In genomic region chr22:38656256-38657148, GRCh38 we compare ENCODE assay signal across 1 cellular context.
TF ChIP-seq lines count a peak whose summit lies in the region.

CBY1 (plus strand) TSS chr22:38656638; CDS start chr22:38668055, 11,417 bp downstream.
FAM227A (minus strand) TSS chr22:38656392; CDS start chr22:38650168, 6,224 bp downstream.

TF ChIP-seq in K562, 482 proteins besides CTCF, POLR2A, EP300 and RAD21 (continued from another document and continues in another):
- TF ChIP-seq RERE (CRISPR knock-in tag; IDR thresholded peaks at IDR 0.05; ENCODE audit: borderline replicate concordance) (no peak), ZNF184 (CRISPR knock-in tag; IDR thresholded peaks at IDR 0.05) (no peak), LCOR (CRISPR knock-in tag; IDR thresholded peaks at IDR 0.05) (no peak), ZNF75A (CRISPR knock-in tag; IDR thresholded peaks at IDR 0.05) (no peak), CHCHD3 (CRISPR knock-in tag; IDR thresholded peaks at IDR 0.05) (no peak), RFX1 (IDR thresholded peaks at IDR 0.05) (peak; percentile 97), KDM4B (IDR thresholded peaks at IDR 0.05; ENCODE audit: borderline replicate concordance in 2 of 2, low read depth in 1 of 2) (no peak), HIVEP1 (CRISPR knock-in tag; IDR thresholded peaks at IDR 0.05) (no peak), IRF1 (CRISPR knock-in tag; IDR thresholded peaks at IDR 0.05; ENCODE audit: borderline replicate concordance) (no peak), ZHX1 (conservative IDR thresholded peaks at IDR 0.05; ENCODE audit: low read length) (no peak), KAT2B (IDR thresholded peaks at IDR 0.05; ENCODE audit: low read depth, low read length) (no peak), BCOR (IDR thresholded peaks at IDR 0.05) (no peak), ILK (tag; IDR thresholded peaks at IDR 0.05; ENCODE audit: borderline replicate concordance, low read depth) (no peak), MYNN (IDR thresholded peaks at IDR 0.05) (no peak), MYNN (CRISPR knock-in tag; IDR thresholded peaks at IDR 0.05) (no peak), STAT5A (IDR thresholded peaks at IDR 0.05; ENCODE audit: borderline replicate concordance, low read length) (no peak), ERF (CRISPR knock-in tag; IDR thresholded peaks at IDR 0.05) (no peak), CCNT2 (IDR thresholded peaks at IDR 0.05; ENCODE audit: borderline replicate concordance, extremely low read depth, insufficient read length, low read depth, low read length) (peak; percentile 34), MTF1 (CRISPR knock-in tag; IDR thresholded peaks at IDR 0.05; ENCODE audit: borderline replicate concordance) (no peak), NFYB (IDR thresholded peaks at IDR 0.05; ENCODE audit: extremely low read depth, insufficient read length) (no peak), ZNF143 (CRISPR knock-in tag; IDR thresholded peaks at IDR 0.05) (no peak), ZBTB43 (CRISPR knock-in tag; IDR thresholded peaks at IDR 0.05) (no peak), C11orf30 (IDR thresholded peaks at IDR 0.05; ENCODE audit: low read depth) (no peak), NFRKB (IDR thresholded peaks at IDR 0.05; ENCODE audit: low read depth) (no peak), KAT7 (CRISPR knock-in tag; IDR thresholded peaks at IDR 0.05; ENCODE audit: borderline replicate concordance) (no peak), HNRNPUL1 (IDR thresholded peaks at IDR 0.05; ENCODE audit: low read length) (no peak), MAFG (tag; conservative IDR thresholded peaks at IDR 0.05) (no peak), CBFA2T3 (IDR thresholded peaks at IDR 0.05) (no peak), CREB1 (IDR thresholded peaks at IDR 0.05) (no peak), CREB1 (CRISPR knock-in tag; IDR thresholded peaks at IDR 0.05) (no peak), ZNF165 (CRISPR knock-in tag; IDR thresholded peaks at IDR 0.05; ENCODE audit: borderline replicate concordance) (no peak), TOE1 (IDR thresholded peaks at IDR 0.05; ENCODE audit: borderline replicate concordance) (peak; percentile 69; the same call in 1 of the 2 replicates), TOE1 (CRISPR knock-in tag; IDR thresholded peaks at IDR 0.05; ENCODE audit: borderline replicate concordance, low read depth) (no peak), ZBTB8A (IDR thresholded peaks at IDR 0.05; ENCODE audit: partially characterized antibody) (no peak), ETS1 (conservative IDR thresholded peaks at IDR 0.05; ENCODE audit: control insufficient read depth, low read depth, low read length) (no peak), ZNF609 (CRISPR knock-in tag; IDR thresholded peaks at IDR 0.05; ENCODE audit: borderline replicate concordance) (no peak), E2F8 (IDR thresholded peaks at IDR 0.05; ENCODE audit: low read depth, partially characterized antibody) (no peak), MXI1 (IDR thresholded peaks at IDR 0.05; ENCODE audit: low read depth, low read length) (peak; percentile 79), ZNF444 (CRISPR knock-in tag; IDR thresholded peaks at IDR 0.05) (no peak)
